In genomic region chr4:169996379-169997245, GRCh38 we compare ENCODE assay signal across 20 cellular contexts. TPM values are rescaled to one million over a fixed set of nuclear protein-coding genes. Genes with fewer than 3 reads are reported as not detected.
DNase-seq lines count a peak whose midpoint lies in the region; ATAC-seq and TF ChIP-seq lines count a peak whose summit lies in the region.
"Had no signal": no experiment of that assay in that cellular context is flagged by ENCODE, and none has a peak within 500 bp of the region (broad histone marks: within the 10 kb centered on the region; RNA-seq: fewer than 3 reads in every experiment).

No MANE protein-coding gene starts in this region.

- H3K4me1 ChIP-seq in H9 (ENCODE audit: insufficient read depth, low read length), result peaks cover 3% of the 10 kb centered on the region; the same call in 1 of the 2 replicates
- no peaks in the 10 kb centered on the region for H3K4me1 ChIP-seq in PC-3 (ENCODE audit: insufficient read depth, low read length)
- peaks cover 33% of the 10 kb centered on the region for H3K4me1 ChIP-seq in neural progenitor cell
- H3K4me1 ChIP-seq in GM23248 (ENCODE audit: insufficient read depth), result no peaks in the 10 kb centered on the region

- intact Hi-C loops in PC-3 (cut with micrococcal nuclease) (no loop called here), dorsolateral prefrontal cortex (cut with DNase I) (no loop called here)

- H2BK5ac ChIP-seq in H9 (ENCODE audit: insufficient read length, low read length), result no peak overlapping the region

- peaks cover 0 to 2% of the 10 kb centered on the region in 2 experiments; a peak in 1 of 5 replicates for H3K9me3 Mint-ChIP-seq in H9
- peaks cover 2% of the 10 kb centered on the region for H3K9me3 Mint-ChIP-seq in neural progenitor cell

- no peaks in the 10 kb centered on the region for H3K23me2 ChIP-seq in H9 (ENCODE audit: insufficient read length, low read depth, low read length, poor library complexity, severe bottlenecking)

- in situ Hi-C loops in GM23248 (cut with MboI), result no loop called here

- H3K9me3 ChIP-seq in H9 (ENCODE audit: control insufficient read depth, low read depth, low read length) (no peaks in the 10 kb centered on the region), PC-3 (ENCODE audit: low read length) (no peaks in the 10 kb centered on the region), neural progenitor cell (ENCODE audit: low read depth) (no peaks in the 10 kb centered on the region), GM23248 (ENCODE audit: low read depth) (no peaks in the 10 kb centered on the region)

- H3K27ac Mint-ChIP-seq in H9, result peak overlapping the region; percentile 3 to 58 (median 9); a peak in 3 of 7 replicates
- peak overlapping the region; percentile 22 for H3K27ac Mint-ChIP-seq in neural progenitor cell

- no peaks in the 10 kb centered on the region for H3K79me1 ChIP-seq in H9 (ENCODE audit: insufficient read depth, low read depth, low read length, poor library complexity, severe bottlenecking)

- H3K4me1 Mint-ChIP-seq in H9, result peaks cover 10 to 12% of the 10 kb centered on the region in 2 experiments
- H3K4me1 Mint-ChIP-seq in neural progenitor cell, result peaks cover 17% of the 10 kb centered on the region

- no peak overlapping the region for H4K91ac ChIP-seq in H9 (ENCODE audit: insufficient read length, low read depth, low read length)

- TF ChIP-seq CTCF in H9 (conservative IDR thresholded peaks at IDR 0.05), result no peak
- no peak for TF ChIP-seq CTCF in PC-3 (conservative IDR thresholded peaks at IDR 0.05; ENCODE audit: low read depth, low read length)
- TF ChIP-seq CTCF in dorsolateral prefrontal cortex (IDR thresholded peaks at IDR 0.05 in 54 of 56, conservative IDR thresholded peaks at IDR 0.05 in 2 of 56; ENCODE audit: low read depth in 1 of 56, partially characterized antibody in 56 of 56), result no peak
- TF ChIP-seq CTCF in neural progenitor cell (IDR thresholded peaks at IDR 0.05), result no peak

- H3K4me2 ChIP-seq in H9 (ENCODE audit: insufficient read depth, insufficient read length, low read length), result no peak overlapping the region
- no peak overlapping the region for H3K4me2 ChIP-seq in PC-3 (ENCODE audit: low read length)
- H3K4me2 ChIP-seq in neural progenitor cell, result peak overlapping the region; percentile 46
- H3K4me2 ChIP-seq in GM23248 (ENCODE audit: unreplicated experiment), result no peak overlapping the region

- no peak overlapping the region for H3K4ac ChIP-seq in H9 (ENCODE audit: low read depth, low read length)

- H2BK20ac ChIP-seq in H9 (ENCODE audit: low read depth, low read length, poor library complexity, severe bottlenecking), result no peak overlapping the region

- H3K27ac ChIP-seq in H9 (ENCODE audit: insufficient read length, low read depth, low read length) (no peak overlapping the region), PC-3 (ENCODE audit: low read length) (no peak overlapping the region), dorsolateral prefrontal cortex (peak overlapping the region; percentile 25 to 98 (median 87)), neural progenitor cell (no peak overlapping the region), GM23248 (no peak overlapping the region)
- H3K27ac ChIP-seq: C4-2B, RWPE1 had no signal

- H3K9me2 ChIP-seq in PC-3 (replicated peaks; ENCODE audit: low read length), result no peaks in the 10 kb centered on the region
- H3K9me2 ChIP-seq in GM23248 (ENCODE audit: insufficient read depth), result no peaks in the 10 kb centered on the region

- no peak overlapping the region for H4K5ac ChIP-seq in H9 (ENCODE audit: insufficient read length, low read depth, low read length)

- BruUV-seq in PC-3 (replicated peaks; lab: Mats Ljungman, UMichigan), result no TSS peak

- no peak overlapping the region for H3K4me3 ChIP-seq in PC-3 (ENCODE audit: low read length)
- H3K4me3 ChIP-seq in dorsolateral prefrontal cortex, result peak overlapping the region in 1 of 59 donors; percentile 6
- H3K4me3 ChIP-seq in neural progenitor cell, result no peak overlapping the region
- H3K4me3 ChIP-seq in GM23248, result no peak overlapping the region

- no peak overlapping the region for H2BK15ac ChIP-seq in H9 (ENCODE audit: low read depth, low read length)

- H4K8ac ChIP-seq in H9 (replicated peaks; ENCODE audit: insufficient read length, low read depth, low read length), result no peak overlapping the region

- peaks cover 0 to 6% (median 6%) of the 10 kb centered on the region in 3 experiments; a peak in 5 of 7 replicates for H3K36me3 Mint-ChIP-seq in H9 (ENCODE audit: insufficient read depth in 1 of 3, low read depth in 3 of 3)
- peaks cover 6% of the 10 kb centered on the region for H3K36me3 Mint-ChIP-seq in neural progenitor cell

- no peak overlapping the region for H2BK120ac ChIP-seq in H9 (ENCODE audit: low read depth, low read length, poor library complexity, severe bottlenecking)

- H3K27me3 Mint-ChIP-seq in H9 (ENCODE audit: low read depth) (no peaks in the 10 kb centered on the region; the same call in 1 of the 2 replicates), neural progenitor cell (ENCODE audit: insufficient read depth, low read depth) (peaks cover 4% of the 10 kb centered on the region)

- no peak overlapping the region for H3K14ac ChIP-seq in H9 (ENCODE audit: insufficient read depth, low read length)

- no peak overlapping the region for H3T11ph ChIP-seq in H9 (ENCODE audit: low read length)

- H3F3A ChIP-seq in PC-3 (ENCODE audit: low read length, unreplicated experiment) (no peaks in the 10 kb centered on the region), neural progenitor cell (ENCODE audit: low read depth) (no peaks in the 10 kb centered on the region), GM23248 (ENCODE audit: insufficient read depth) (no peaks in the 10 kb centered on the region)

- H3K4me3 Mint-ChIP-seq in H9, result no peak overlapping the region
- H3K4me3 Mint-ChIP-seq in neural progenitor cell, result no peak overlapping the region

- CTCF ChIA-PET in PC-3 (lab: Charles Lee), result no interaction called here

- no peak overlapping the region for H3K23ac ChIP-seq in H9 (ENCODE audit: insufficient read length, low read depth, low read length)

- no peaks in the 10 kb centered on the region for H3K79me2 ChIP-seq in H9 (ENCODE audit: insufficient read depth, low read length)
- H3K79me2 ChIP-seq in PC-3 (ENCODE audit: low read length), result no peaks in the 10 kb centered on the region
- no peaks in the 10 kb centered on the region for H3K79me2 ChIP-seq in neural progenitor cell (ENCODE audit: low read depth)
- no peaks in the 10 kb centered on the region for H3K79me2 ChIP-seq in GM23248 (ENCODE audit: insufficient read depth)

- H3K9ac ChIP-seq in H9 (ENCODE audit: extremely low read depth, insufficient read length, low read length) (no peak overlapping the region), PC-3 (ENCODE audit: low read length) (no peak overlapping the region), neural progenitor cell (no peak overlapping the region), GM23248 (no peak overlapping the region)

- ATAC-seq in PC-3, result no peak
- no peak for ATAC-seq in GM21381 (IDR thresholded peaks at IDR 0.05; ENCODE audit: unreplicated experiment)
- ATAC-seq: HCT116 had no signal

- no peak overlapping the region for H3K56ac ChIP-seq in H9 (ENCODE audit: insufficient read length, low read depth, low read length)

- no peak overlapping the region for H2AFZ ChIP-seq in H9 (ENCODE audit: low read length)
- H2AFZ ChIP-seq in PC-3 (ENCODE audit: low read length), result no peak overlapping the region
- no peak overlapping the region for H2AFZ ChIP-seq in neural progenitor cell (replicated peaks)
- H2AFZ ChIP-seq in GM23248, result no peak overlapping the region

- DNase-seq in H9, result no peak
- DNase-seq in PC-3, result peak; percentile 7
- no peak for DNase-seq in dorsolateral prefrontal cortex
- DNase-seq in neural progenitor cell (ENCODE audit: low spot score), result no peak
- no peak for DNase-seq in GM23248
- no peak for DNase-seq in HT-29 (ENCODE audit: low spot score)
- DNase-seq in NCI-H2081 (lab: John Stamatoyannopoulos, UW), result no peak
- DNase-seq: AML-193, DMS79 treated with DMSO at 0.1 percent for 48 hours, Kasumi-1, MM.1S, NCI-H1092 treated with DMSO at 0.1 percent for 48 hours, NCI-H146, NCI-H510A, NCI-H82, SIG-M5 had no signal

- H2AK5ac ChIP-seq in H9 (ENCODE audit: insufficient read length, low read length), result no peak overlapping the region

- H3K18ac ChIP-seq in H9 (ENCODE audit: insufficient read length, low read depth, low read length), result no peak overlapping the region

- POLR2A ChIA-PET in PC-3 (lab: Charles Lee; ENCODE audit: unreplicated experiment), result no interaction called here

- H3K36me3 ChIP-seq in PC-3 (ENCODE audit: low read depth, low read length) (no peaks in the 10 kb centered on the region), neural progenitor cell (no peaks in the 10 kb centered on the region), GM23248 (ENCODE audit: low read depth) (no peaks in the 10 kb centered on the region)

- no CpG with 5 or more reads among the region's 10 CpGs for WGBS in H9 (ENCODE audit: extremely low coverage, insufficient read length, low lambda C conversion rate)
- 57 to 59% methylated on average over 10 of the region's 10 CpGs for WGBS in GM23248 (ENCODE audit: low coverage in 1 of 2, low lambda C conversion rate in 2 of 2, missing lambda C conversion rate in 2 of 2), 2 experiments

- no peaks in the 10 kb centered on the region for H4K20me1 ChIP-seq in H9 (ENCODE audit: control insufficient read depth, insufficient read depth, insufficient read length)
- H4K20me1 ChIP-seq in PC-3 (ENCODE audit: low read length), result no peaks in the 10 kb centered on the region
- H4K20me1 ChIP-seq in neural progenitor cell (ENCODE audit: low read depth), result no peaks in the 10 kb centered on the region
- no peaks in the 10 kb centered on the region for H4K20me1 ChIP-seq in GM23248 (ENCODE audit: insufficient read depth)

- no peak overlapping the region for H2BK12ac ChIP-seq in H9 (ENCODE audit: insufficient read length, low read depth, low read length)

- H3K27me3 ChIP-seq in H9 (ENCODE audit: insufficient read depth, low read length) (no peaks in the 10 kb centered on the region), PC-3 (ENCODE audit: low read length) (peaks cover 71% of the 10 kb centered on the region), dorsolateral prefrontal cortex (no peaks in the 10 kb centered on the region), neural progenitor cell (no peaks in the 10 kb centered on the region), GM23248 (replicated peaks; ENCODE audit: insufficient read depth) (no peaks in the 10 kb centered on the region)

RNA-seq across cellular contexts. Expression of gene MFAP3L, which starts 29.6 kb away (rescaled TPM):
- 5.1 and 5.4 TPM in 2 replicates for total RNA-seq in H9 (2021)
- 0.40 and 0.47 TPM in 2 replicates for total RNA-seq in PC-3 (2014; rRNA removed)
- total RNA-seq in dorsolateral prefrontal cortex, result 100 to 1,000 TPM in 13 of 120 experiments, 10 to 100 TPM in 107; 42.2 to 154 (median 73.9) TPM
- total RNA-seq in neural progenitor cell (ENCODE audit: low replicate concordance), result 30.7 and 35.5 TPM in 2 replicates
- total RNA-seq in GM23248 (2014; rRNA removed; shearing (Covaris generic)), result 19.3 and 20.8 TPM in 2 replicates
- 5.2 and 6.4 TPM in 2 replicates for polyA plus RNA-seq in GM23248 (2016; fragmentation: Nextera tagmentation; extraction: Ambion mirVana)
- total RNA-seq in HT-29 (2014; rRNA removed; shearing (Covaris generic)), result 0.03 and 0.18 TPM in 2 replicates

Comparison
In these comparisons a context has a peak if more than half of its experiments do, and no peak if none do; other contexts are left out.
1. H3K27ac ChIP-seq: peak in dorsolateral prefrontal cortex (59 of 59); none in H9 (single experiment), PC-3 (single experiment), neural progenitor cell (single experiment) and GM23248 (single experiment).